In genomic region chr11:6022954-6023353, GRCh38 we compare ENCODE assay signal across 9 cellular contexts. TPM values are rescaled to one million over a fixed set of nuclear protein-coding genes. Genes with fewer than 3 reads are reported as not detected.
A peak's percentile ranks its signal among the peaks of the same experiment; 100 is the strongest.
DNase-seq lines count a peak whose midpoint lies in the region; ATAC-seq and TF ChIP-seq lines count a peak whose summit lies in the region.
"Had no signal": no experiment of that assay in that cellular context is flagged by ENCODE, and none has a peak within 500 bp of the region (broad histone marks: within the 10 kb centered on the region; RNA-seq: fewer than 3 reads in every experiment).

No MANE protein-coding gene starts in this region.

- H2BK120ac ChIP-seq in H9 (ENCODE audit: low read depth, low read length, poor library complexity, severe bottlenecking) = no peak overlapping the region

- H4K5ac ChIP-seq in H9 (ENCODE audit: insufficient read length, low read depth, low read length) = no peak overlapping the region

- H3K23me2 ChIP-seq in H9 (ENCODE audit: insufficient read length, low read depth, low read length, poor library complexity, severe bottlenecking) = no peaks in the 10 kb centered on the region

- no peak overlapping the region for H3K23ac ChIP-seq in H9 (ENCODE audit: insufficient read length, low read depth, low read length)

- H3K27ac Mint-ChIP-seq in H9 = no peak overlapping the region
- H3K27ac Mint-ChIP-seq: naive thymus-derived CD8-positive, alpha-beta T cell had no signal

- H3K4me3 Mint-ChIP-seq in H9 = no peak overlapping the region
- H3K4me3 Mint-ChIP-seq: naive thymus-derived CD8-positive, alpha-beta T cell had no signal

- no peak overlapping the region for H2BK12ac ChIP-seq in H9 (ENCODE audit: insufficient read length, low read depth, low read length)

- no peak overlapping the region for H3K56ac ChIP-seq in H9 (ENCODE audit: insufficient read length, low read depth, low read length)

- no peak overlapping the region for H2AK5ac ChIP-seq in H9 (ENCODE audit: insufficient read length, low read length)

- DNase-seq in DMS53 treated with DMSO at 0.1 percent for 48 hours (lab: John Stamatoyannopoulos, UW; ENCODE audit: unreplicated experiment) (peak; percentile 79), H9 (no peak), NCI-H774 (lab: John Stamatoyannopoulos, UW) (peak; percentile 7), cerebellum (ENCODE audit: low spot score) (peak; percentile 19), left kidney (ENCODE audit: low read depth, low spot score) (peak; percentile 66)
- DNase-seq in stimulated activated naive CD4-positive, alpha-beta T cell treated with Interleukin-2 at 50 U/mL for 16 hours (lab: John Stamatoyannopoulos, UW) = no peak

- no peak overlapping the region for H3K4me2 ChIP-seq in H9 (ENCODE audit: insufficient read depth, insufficient read length, low read length)

- no peaks in the 10 kb centered on the region for H3K36me3 Mint-ChIP-seq in H9 (ENCODE audit: insufficient read depth in 1 of 3, low read depth in 3 of 3)
- H3K36me3 Mint-ChIP-seq: naive thymus-derived CD8-positive, alpha-beta T cell had no signal

- no CpG with 5 or more reads among the region's 4 CpGs for WGBS in H9 (ENCODE audit: extremely low coverage, insufficient read length, low lambda C conversion rate)

- no peaks in the 10 kb centered on the region for H3K79me2 ChIP-seq in H9 (ENCODE audit: insufficient read depth, low read length)

- H3K18ac ChIP-seq in H9 (ENCODE audit: insufficient read length, low read depth, low read length) = no peak overlapping the region

- H3K4ac ChIP-seq in H9 (ENCODE audit: low read depth, low read length) = no peak overlapping the region

- no peak overlapping the region for H4K91ac ChIP-seq in H9 (ENCODE audit: insufficient read length, low read depth, low read length)

- H3K4me1 ChIP-seq in H9 (ENCODE audit: insufficient read depth, low read length) = no peaks in the 10 kb centered on the region

- H4K8ac ChIP-seq in H9 (replicated peaks; ENCODE audit: insufficient read length, low read depth, low read length) = no peak overlapping the region

- H3K27ac ChIP-seq in H9 (ENCODE audit: insufficient read length, low read depth, low read length) = no peak overlapping the region

- no peaks in the 10 kb centered on the region for H3K9me3 ChIP-seq in H9 (ENCODE audit: control insufficient read depth, low read depth, low read length)

- H2BK15ac ChIP-seq in H9 (ENCODE audit: low read depth, low read length) = no peak overlapping the region

- no peak overlapping the region for H2BK5ac ChIP-seq in H9 (ENCODE audit: insufficient read length, low read length)

- H2AFZ ChIP-seq in H9 (ENCODE audit: low read length) = no peak overlapping the region

- no peaks in the 10 kb centered on the region for H4K20me1 ChIP-seq in H9 (ENCODE audit: control insufficient read depth, insufficient read depth, insufficient read length)

- ATAC-seq in HG03520 (IDR thresholded peaks at IDR 0.05; ENCODE audit: unreplicated experiment) = no peak
- no peak for ATAC-seq in GM19023 (IDR thresholded peaks at IDR 0.05; ENCODE audit: unreplicated experiment)

- peaks cover 0 to 3% of the 10 kb centered on the region in 2 experiments; a peak in 1 of 4 replicates for H3K4me1 Mint-ChIP-seq in H9
- H3K4me1 Mint-ChIP-seq: naive thymus-derived CD8-positive, alpha-beta T cell had no signal

- H3T11ph ChIP-seq in H9 (ENCODE audit: low read length) = no peak overlapping the region

- no peak overlapping the region for H2BK20ac ChIP-seq in H9 (ENCODE audit: low read depth, low read length, poor library complexity, severe bottlenecking)

- H3K9me3 Mint-ChIP-seq in H9 = no peaks in the 10 kb centered on the region; a peak in 1 of 5 replicates

- H3K9ac ChIP-seq in H9 (ENCODE audit: extremely low read depth, insufficient read length, low read length) = no peak overlapping the region

- no peak overlapping the region for H3K14ac ChIP-seq in H9 (ENCODE audit: insufficient read depth, low read length)

- no peaks in the 10 kb centered on the region for H3K79me1 ChIP-seq in H9 (ENCODE audit: insufficient read depth, low read depth, low read length, poor library complexity, severe bottlenecking)

- peak; percentile 84 for TF ChIP-seq CTCF in H9 (conservative IDR thresholded peaks at IDR 0.05)

- peaks cover 15% of the 10 kb centered on the region for H3K27me3 Mint-ChIP-seq in H9 (ENCODE audit: low read depth)

- no peaks in the 10 kb centered on the region; the same call in 1 of the 2 replicates for H3K27me3 ChIP-seq in H9 (ENCODE audit: insufficient read depth, low read length)

RNA-seq across cellular contexts. Expression of gene OR56A1, which starts 7.6 kb away (rescaled TPM):
- 0.07 TPM in 2 replicates for total RNA-seq in H9 (2021)
- 0.27 TPM for total RNA-seq in cerebellum
- total RNA-seq: naive thymus-derived CD8-positive, alpha-beta T cell had no signal

RNA-seq across cellular contexts. Expression of gene OR56A4, which starts 16.2 kb away (rescaled TPM):
- not detected in 2 replicates for total RNA-seq in H9 (2021)
- not detected for total RNA-seq in cerebellum

RNA-seq across cellular contexts. Expression of gene OR52L1, which starts 36.2 kb away (rescaled TPM):
- total RNA-seq in H9 (2021) (not detected in 2 replicates), cerebellum (not detected)
- total RNA-seq: naive thymus-derived CD8-positive, alpha-beta T cell had no signal

RNA-seq across cellular contexts. Expression of gene OR56A5, which starts 54.7 kb away (rescaled TPM):
- total RNA-seq in H9 (2021) (not detected in 2 replicates), cerebellum (not detected)
- total RNA-seq: naive thymus-derived CD8-positive, alpha-beta T cell had no signal

Comparison
In these comparisons a context has a peak if more than half of its experiments do, and no peak if none do; other contexts are left out.
1. DNase-seq: peak in DMS53 treated with DMSO at 0.1 percent for 48 hours (single experiment), NCI-H774 (single experiment), cerebellum (single experiment) and left kidney (single experiment); none in H9 (single experiment) and stimulated activated naive CD4-positive, alpha-beta T cell treated with Interleukin-2 at 50 U/mL for 16 hours (single experiment).